18 cellular contexts compared by ENCODE assay signal in the genomic region with DNA sequence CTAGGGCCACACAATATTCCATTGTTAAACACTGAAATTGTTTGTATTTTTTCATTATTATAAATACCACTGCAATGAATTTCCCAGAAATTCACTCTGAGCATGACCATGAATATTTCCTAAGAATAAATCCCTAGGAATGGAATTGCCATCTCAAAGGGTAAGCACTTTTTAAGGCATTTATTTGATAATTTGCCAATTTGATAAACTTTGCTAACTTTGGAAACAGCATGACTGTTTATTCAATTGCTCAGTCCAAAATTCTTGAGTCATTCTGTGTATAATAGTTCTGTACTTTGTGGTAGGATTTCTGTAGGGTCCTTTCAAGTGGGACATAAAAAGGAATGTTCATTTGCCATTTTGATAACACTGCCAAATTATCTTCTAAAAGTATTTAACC. TPM values are rescaled to one million over a fixed set of nuclear protein-coding genes. Genes with fewer than 3 reads are reported as not detected.
DNase-seq lines count a peak whose midpoint lies in the region; ATAC-seq, FAIRE-seq and TF ChIP-seq lines count a peak whose summit lies in the region.
"Had no signal": no experiment of that assay in that cellular context is flagged by ENCODE, and none has a peak within 500 bp of the region (broad histone marks: within the 10 kb centered on the region; RNA-seq: fewer than 3 reads in every experiment).

No MANE protein-coding gene starts in this region.

- no peaks in the 10 kb centered on the region for H3K4me1 Mint-ChIP-seq in activated naive CD8-positive, alpha-beta T cell treated with anti-CD3 and anti-CD28 coated beads for 36 hours

- H3K9me3 Mint-ChIP-seq in activated naive CD8-positive, alpha-beta T cell treated with anti-CD3 and anti-CD28 coated beads for 36 hours: no peaks in the 10 kb centered on the region
- H3K9me3 Mint-ChIP-seq: H9 had no signal

- H3K27ac Mint-ChIP-seq in activated naive CD8-positive, alpha-beta T cell treated with anti-CD3 and anti-CD28 coated beads for 36 hours: no peak overlapping the region
- H3K27ac Mint-ChIP-seq: H9 had no signal

- peak; percentile 57 for DNase-seq in COLO829 (ENCODE audit: low spot score)
- DNase-seq in NCI-H226: peak; percentile 24
- peak; percentile 26 to 35 for DNase-seq in cardiac fibroblast (ENCODE audit: low read depth in 2 of 2)
- no peak for DNase-seq in left lobe of liver (ENCODE audit: low spot score)
- no peak for DNase-seq in aorta
- no peak for DNase-seq in activated naive CD8-positive, alpha-beta T cell treated with anti-CD3 and anti-CD28 coated beads for 36 hours
- no peak for DNase-seq in midbrain (lab: John Stamatoyannopoulos, UW)
- no peak for DNase-seq in kidney
- DNase-seq: AML-193, DMS53, H9, KBM-7, NCI-H146, NCI-H2081, NCI-H524, Peyer's patch, SHP77, SK-N-SH had no signal

- no peak overlapping the region for H3K4me3 ChIP-seq in cardiac fibroblast (replicated peaks in 1 of 2; ENCODE audit: low read depth in 2 of 2, low read length in 2 of 2)
- no peak overlapping the region for H3K4me3 ChIP-seq in aorta (ENCODE audit: low read length in 2 of 2)
- H3K4me3 ChIP-seq in kidney (ENCODE audit: low read length in 2 of 2): no peak overlapping the region
- H3K4me3 ChIP-seq: Peyer's patch had no signal

- ATAC-seq in left lobe of liver: peak; percentile 52
- no peak for ATAC-seq in aorta (ENCODE audit: low FRiP score)

- TF ChIP-seq CTCF in cardiac fibroblast (IDR thresholded peaks at IDR 0.05; ENCODE audit: low read depth, low read length) (no peak), kidney (IDR thresholded peaks at IDR 0.05; ENCODE audit: borderline replicate concordance, extremely low read depth, insufficient read depth) (no peak)

- intact Hi-C loops in aorta (cut with DNase I) (no loop called here), kidney (cut with DNase I) (no loop called here)

- no peaks in the 10 kb centered on the region for H3K27me3 ChIP-seq in aorta (ENCODE audit: control insufficient read depth in 1 of 2, insufficient read depth in 2 of 2, low read length in 1 of 2)
- H3K27me3 ChIP-seq: Peyer's patch had no signal

- H3K27ac ChIP-seq in aorta (ENCODE audit: low read depth in 1 of 2, low read length in 2 of 2) (no peak overlapping the region), kidney (ENCODE audit: low read depth in 2 of 2, low read length in 2 of 2) (no peak overlapping the region)
- H3K27ac ChIP-seq: Peyer's patch had no signal

- no peak overlapping the region for H3K4me3 Mint-ChIP-seq in activated naive CD8-positive, alpha-beta T cell treated with anti-CD3 and anti-CD28 coated beads for 36 hours
- H3K4me3 Mint-ChIP-seq: H9 had no signal

- H3K36me3 Mint-ChIP-seq in activated naive CD8-positive, alpha-beta T cell treated with anti-CD3 and anti-CD28 coated beads for 36 hours: no peaks in the 10 kb centered on the region

- peaks cover 6% of the 10 kb centered on the region for H3K27me3 Mint-ChIP-seq in activated naive CD8-positive, alpha-beta T cell treated with anti-CD3 and anti-CD28 coated beads for 36 hours

- H3K4me1 ChIP-seq in aorta (ENCODE audit: control insufficient read depth in 1 of 2, insufficient read depth in 2 of 2, low read length in 2 of 2): peaks cover 0 to 5% of the 10 kb centered on the region in 2 donors
- no peaks in the 10 kb centered on the region for H3K4me1 ChIP-seq in kidney (ENCODE audit: control insufficient read depth in 1 of 2, insufficient read depth in 1 of 2, low read depth in 1 of 2, low read length in 2 of 2)
- H3K4me1 ChIP-seq: Peyer's patch had no signal

- H3K36me3 ChIP-seq in aorta (ENCODE audit: control insufficient read depth in 1 of 2, insufficient read depth in 2 of 2, low read length in 1 of 2) (no peaks in the 10 kb centered on the region), kidney (ENCODE audit: control insufficient read depth in 1 of 2, insufficient read depth in 2 of 2, low read length in 2 of 2) (no peaks in the 10 kb centered on the region)
- H3K36me3 ChIP-seq: Peyer's patch had no signal

- H3K9me3 ChIP-seq in aorta (ENCODE audit: control insufficient read depth, low read length) (no peaks in the 10 kb centered on the region), kidney (ENCODE audit: control insufficient read depth in 1 of 2, low read length in 2 of 2) (no peaks in the 10 kb centered on the region)
- H3K9me3 ChIP-seq: Peyer's patch, SK-N-SH had no signal

- H3K9ac ChIP-seq in kidney (ENCODE audit: low read length in 2 of 2): no peak overlapping the region
- H3K9ac ChIP-seq: SK-N-SH had no signal

- FAIRE-seq in kidney (lab: Jason Lieb, UNC): no peak

RNA-seq across cellular contexts. Expression of a gene that starts 44.2 kb away (rescaled TPM):
- total RNA-seq in left lobe of liver: 3.5 TPM
- total RNA-seq in aorta: 10 to 100 TPM; 11.9 to 17.2 TPM
- 1 to 10 TPM; 1.1 to 6.8 TPM for polyA plus RNA-seq in aorta
- under 1 TPM; 0.45 to 0.52 TPM for total RNA-seq in activated naive CD8-positive, alpha-beta T cell treated with anti-CD3 and anti-CD28 coated beads for 36 hours
- 5.9 TPM for total RNA-seq in kidney
- 4.7 TPM for polyA plus RNA-seq in kidney (ENCODE audit: insufficient read depth, low read depth, low replicate concordance)

Comparison
In these comparisons a context has a peak if more than half of its experiments do, and no peak if none do; other contexts are left out.
1. DNase-seq: peak in COLO829 (single experiment), NCI-H226 (single experiment) and cardiac fibroblast (2 of 2); none in left lobe of liver (single experiment), aorta (0 of 2), activated naive CD8-positive, alpha-beta T cell treated with anti-CD3 and anti-CD28 coated beads for 36 hours (single experiment), midbrain (single experiment) and kidney (single experiment).